In genomic region chr10:80408198-80409085, GRCh38 we compare ENCODE assay signal across 8 cellular contexts. TPM values are rescaled to one million over a fixed set of nuclear protein-coding genes. Genes with fewer than 3 reads are reported as not detected.
A peak's percentile ranks its signal among the peaks of the same experiment; 100 is the strongest.
DNase-seq lines count a peak whose midpoint lies in the region; ATAC-seq and TF ChIP-seq lines count a peak whose summit lies in the region.

Gene PRXL2A, plus strand, starts transcription at chr10:80408551. Its CDS starts 11,917 bp downstream, at chr10:80420468.

- H3K36me3 Mint-ChIP-seq in endodermal cell (ENCODE audit: low read depth) = no peaks in the 10 kb centered on the region

- peak within 1 kb of the TSS; percentile 79 for H3K4me3 Mint-ChIP-seq in endodermal cell

- H3K9me3 ChIP-seq in endodermal cell (ENCODE audit: control insufficient read depth, low read length) = no peaks in the 10 kb centered on the region

- peaks cover 7% of the 10 kb centered on the region for H3K36me3 ChIP-seq in endodermal cell (ENCODE audit: control insufficient read depth, insufficient read depth, low read length)

- DNase-seq in AG08396 (ENCODE audit: low spot score) (peak; percentile 56), NCI-H69 (lab: John Stamatoyannopoulos, UW) (peak; percentile 88), endodermal cell (peak; percentile 97), midbrain (lab: John Stamatoyannopoulos, UW) (peak; percentile 79)
- DNase-seq in activated CD8-positive, alpha-beta memory T cell treated with anti-CD3 and anti-CD28 coated beads, Interleukin-2, amount 50 U/mL, for 24 hours (ENCODE audit: extremely low read depth) = peak; percentile 65
- DNase-seq in stimulated activated CD8-positive, alpha-beta memory T cell treated with anti-CD3 and anti-CD28 coated beads, Interleukin-2, amount 100 ng/mL, for 1 hour (ENCODE audit: low read depth in 2 of 2) = peak; percentile 66

- H3K27ac ChIP-seq in endodermal cell (ENCODE audit: low read depth, low read length) = peak within 1 kb of the TSS; percentile 67

- TF ChIP-seq CTCF in endodermal cell (conservative IDR thresholded peaks at IDR 0.05) = no peak

- peak within 1 kb of the TSS; percentile 64 for H3K9ac ChIP-seq in endodermal cell (ENCODE audit: extremely low read depth, low read length, poor library complexity, severe bottlenecking)

- peak within 1 kb of the TSS; percentile 94 for H3K4me3 ChIP-seq in endodermal cell (ENCODE audit: low read length)

- H3K27me3 Mint-ChIP-seq in endodermal cell (ENCODE audit: insufficient read depth) = peaks cover 4% of the 10 kb centered on the region

- ATAC-seq in GM18873 (IDR thresholded peaks at IDR 0.05; ENCODE audit: low FRiP score, unreplicated experiment) = peak; percentile 74
- peak; percentile 94 for ATAC-seq in HG03108 (IDR thresholded peaks at IDR 0.05; ENCODE audit: unreplicated experiment)

- H3K4me1 ChIP-seq in endodermal cell (ENCODE audit: control insufficient read depth, insufficient read depth, low read length) = peaks cover 8% of the 10 kb centered on the region

- H3K27ac Mint-ChIP-seq in endodermal cell = peak within 1 kb of the TSS; percentile 97

- H3K9me3 Mint-ChIP-seq in endodermal cell = no peaks in the 10 kb centered on the region

- no peaks in the 10 kb centered on the region for H3K27me3 ChIP-seq in endodermal cell (ENCODE audit: control insufficient read depth, insufficient read depth, low read length, poor library complexity, severe bottlenecking)

- H3K4me1 Mint-ChIP-seq in endodermal cell = peaks cover 43% of the 10 kb centered on the region

- 1 to 4% methylated on average over 17 to 94 of the region's 94 CpGs for WGBS in endodermal cell (ENCODE audit: insufficient coverage in 1 of 2, insufficient read length in 1 of 2), 2 experiments

RNA-seq across cellular contexts. Expression of gene PRXL2A, which starts in this region (rescaled TPM):
- total RNA-seq in endodermal cell = 100 to 1,000 TPM; 101 to 127 TPM
- polyA plus RNA-seq in endodermal cell (2013, experiment 1 of 2) = 101 TPM
- 97.4 TPM for polyA plus RNA-seq in endodermal cell (2013, experiment 2 of 2)

Comparison
In these comparisons a context has a peak if more than half of its experiments do, and no peak if none do; other contexts are left out.
1. Peak in every context shown above with its lines: DNase-seq, ATAC-seq, H3K4me3 ChIP-seq and H3K27ac ChIP-seq.